ENCODE assay signal across 1 cellular context in the genomic region with DNA sequence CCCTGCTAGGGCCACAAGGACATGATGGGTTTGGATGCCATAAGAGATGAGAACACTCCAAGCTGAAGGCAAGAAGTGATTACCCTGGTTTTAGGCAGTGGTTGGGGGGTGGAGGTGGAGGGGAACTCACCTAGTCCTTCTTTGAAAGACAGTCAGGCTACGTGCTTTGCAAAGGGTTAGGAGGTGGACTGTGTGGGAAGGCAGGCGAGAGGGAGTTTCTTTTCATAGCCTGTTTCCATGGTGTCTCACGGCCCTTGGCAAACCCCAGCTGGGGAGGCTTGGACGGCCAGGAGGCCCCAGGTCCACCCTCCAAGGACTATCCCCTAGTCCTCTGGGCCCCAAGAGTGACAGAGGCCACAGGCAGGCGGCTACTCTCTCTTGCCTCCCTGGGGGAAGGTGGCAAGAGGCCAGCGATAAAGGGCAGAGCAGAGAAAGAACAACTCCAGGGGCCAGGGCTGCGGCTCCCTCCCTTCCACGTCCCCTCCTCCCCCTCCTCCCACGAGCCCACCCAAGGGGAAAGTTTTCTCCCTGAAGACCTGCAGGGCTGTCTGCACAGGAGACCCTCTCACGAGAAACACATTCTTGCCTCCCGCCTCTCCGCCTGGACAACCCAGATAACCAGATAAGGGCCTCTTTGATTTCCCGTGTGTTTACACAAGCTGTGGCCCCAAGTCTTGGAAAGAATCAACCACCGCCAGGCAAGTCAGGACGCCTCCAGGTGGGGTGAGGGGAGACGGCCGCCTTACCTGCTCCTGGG.
TF ChIP-seq lines count a peak whose summit lies in the region.

No MANE protein-coding gene starts in this region.

TF ChIP-seq in HepG2, 621 proteins besides CTCF, POLR2A, EP300 and RAD21 (continued from another document):
- TF ChIP-seq ZNF572 (CRISPR knock-in tag; IDR thresholded peaks at IDR 0.05): 0 out of 2 replicates have a peak, but pooled peaks have one; percentile 14
- no peak for TF ChIP-seq ZNF232 (CRISPR knock-in tag; IDR thresholded peaks at IDR 0.05; ENCODE audit: borderline replicate concordance)
- no peak for TF ChIP-seq SNAI1 (CRISPR knock-in tag; IDR thresholded peaks at IDR 0.05; ENCODE audit: borderline replicate concordance)
- no peak for TF ChIP-seq ZNF567 (CRISPR knock-in tag; IDR thresholded peaks at IDR 0.05; ENCODE audit: borderline replicate concordance)
- peak; percentile 38; the same call in 1 of the 2 replicates for TF ChIP-seq ARID5B (CRISPR knock-in tag; IDR thresholded peaks at IDR 0.05)
- peak; percentile 51; the same call in 1 of the 2 replicates for TF ChIP-seq AHDC1 (CRISPR knock-in tag; IDR thresholded peaks at IDR 0.05; ENCODE audit: borderline replicate concordance)
- TF ChIP-seq, protein P1, sequence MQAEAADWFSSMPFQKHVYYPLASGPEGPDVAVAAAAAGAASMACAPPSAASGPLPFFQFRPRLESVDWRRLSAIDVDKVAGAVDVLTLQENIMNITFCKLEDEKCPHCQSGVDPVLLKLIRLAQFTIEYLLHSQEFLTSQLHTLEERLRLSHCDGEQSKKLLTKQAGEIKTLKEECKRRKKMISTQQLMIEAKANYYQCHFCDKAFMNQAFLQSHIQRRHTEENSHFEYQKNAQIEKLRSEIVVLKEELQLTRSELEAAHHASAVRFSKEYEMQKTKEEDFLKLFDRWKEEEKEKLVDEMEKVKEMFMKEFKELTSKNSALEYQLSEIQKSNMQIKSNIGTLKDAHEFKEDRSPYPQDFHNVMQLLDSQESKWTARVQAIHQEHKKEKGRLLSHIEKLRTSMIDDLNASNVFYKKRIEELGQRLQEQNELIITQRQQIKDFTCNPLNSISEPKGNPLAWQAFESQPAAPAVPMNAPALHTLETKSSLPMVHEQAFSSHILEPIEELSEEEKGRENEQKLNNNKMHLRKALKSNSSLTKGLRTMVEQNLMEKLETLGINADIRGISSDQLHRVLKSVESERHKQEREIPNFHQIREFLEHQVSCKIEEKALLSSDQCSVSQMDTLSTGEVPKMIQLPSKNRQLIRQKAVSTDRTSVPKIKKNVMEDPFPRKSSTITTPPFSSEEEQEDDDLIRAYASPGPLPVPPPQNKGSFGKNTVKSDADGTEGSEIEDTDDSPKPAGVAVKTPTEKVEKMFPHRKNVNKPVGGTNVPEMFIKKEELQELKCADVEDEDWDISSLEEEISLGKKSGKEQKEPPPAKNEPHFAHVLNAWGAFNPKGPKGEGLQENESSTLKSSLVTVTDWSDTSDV (CRISPR knock-in tag; IDR thresholded peaks at IDR 0.05): no peak
- peak; percentile 65 for TF ChIP-seq HDAC2 (CRISPR knock-in tag; IDR thresholded peaks at IDR 0.05)
- TF ChIP-seq, protein P2, sequence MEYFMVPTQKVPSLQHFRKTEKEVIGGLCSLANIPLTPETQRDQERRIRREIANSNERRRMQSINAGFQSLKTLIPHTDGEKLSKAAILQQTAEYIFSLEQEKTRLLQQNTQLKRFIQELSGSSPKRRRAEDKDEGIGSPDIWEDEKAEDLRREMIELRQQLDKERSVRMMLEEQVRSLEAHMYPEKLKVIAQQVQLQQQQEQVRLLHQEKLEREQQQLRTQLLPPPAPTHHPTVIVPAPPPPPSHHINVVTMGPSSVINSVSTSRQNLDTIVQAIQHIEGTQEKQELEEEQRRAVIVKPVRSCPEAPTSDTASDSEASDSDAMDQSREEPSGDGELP (IDR thresholded peaks at IDR 0.05; ENCODE audit: borderline replicate concordance, low read depth): 0 out of 2 replicates have a peak, but pooled peaks have one; percentile 4
TF ChIP-seq in HepG2: peak in this region for 59.
